Comparison of ENCODE assay signal across 8 cellular contexts in the genomic region with DNA sequence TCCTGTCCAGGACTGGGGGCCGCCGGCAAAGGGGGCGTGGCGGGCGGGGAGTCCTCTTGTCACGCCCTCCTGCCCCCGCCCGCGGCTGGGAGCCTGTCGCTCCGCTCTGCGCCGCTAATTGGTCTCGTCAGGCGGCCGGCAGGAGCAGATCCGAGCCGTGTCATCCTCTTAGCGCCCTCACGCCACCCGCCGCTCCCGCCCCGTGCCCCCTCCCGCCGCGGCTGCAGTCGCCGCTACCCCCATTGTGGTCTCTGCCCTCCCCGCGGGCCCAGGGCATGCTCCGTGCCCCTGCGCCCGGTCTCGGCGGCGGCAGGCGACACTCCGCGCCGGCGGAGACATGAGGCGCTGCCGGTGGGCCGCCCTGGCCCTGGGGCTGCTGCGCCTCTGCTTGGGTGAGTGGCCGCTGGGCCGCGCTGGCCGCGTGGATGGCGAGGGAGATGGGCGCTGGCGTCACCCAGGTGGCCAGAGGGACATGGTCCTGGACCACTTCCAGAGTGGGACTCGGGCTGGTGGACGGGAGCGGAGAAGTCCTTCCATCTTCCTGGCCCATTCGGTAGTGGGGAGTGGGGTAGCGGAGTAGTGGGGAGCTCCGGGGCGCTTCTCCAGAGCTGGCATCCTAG. TPM values are rescaled to one million over a fixed set of nuclear protein-coding genes. Genes with fewer than 3 reads are reported as not detected.
DNase-seq lines count a peak whose midpoint lies in the region; ATAC-seq and TF ChIP-seq lines count a peak whose summit lies in the region.

A gene (plus strand): TSS at position 114 of the 620 bp plus-strand sequence. CDS start 224 bp downstream, at position 338.

- ATAC-seq in GM21786 (IDR thresholded peaks at IDR 0.05; ENCODE audit: unreplicated experiment): peak; percentile 75
- peak; percentile 81 to 85 for ATAC-seq in activated T-cell treated with anti-CD3 and anti-CD28 coated beads, Interleukin-2, amount 50 U/mL, for 4 hours
- ATAC-seq in heart left ventricle: peak in 3 of 4 donors; percentile 27 to 73 (median 34)

- peak within 1 kb of the TSS; percentile 56 for H3K4me3 Mint-ChIP-seq in activated T-cell treated with anti-CD3 and anti-CD28 coated beads, Interleukin-2, amount 50 U/mL, for 4 hours

- intact Hi-C loops in heart left ventricle (cut with DNase I): loop anchor here in 1 of 10 donors (5.0 kb wide), 1 partner anchor 42 kb away; no protein-coding TSS in a partner anchor

- peaks cover 34% of the 10 kb centered on the region for H3K27me3 Mint-ChIP-seq in activated T-cell treated with anti-CD3 and anti-CD28 coated beads, Interleukin-2, amount 50 U/mL, for 4 hours (ENCODE audit: low read depth)

- TF ChIP-seq CTCF in GM10266 (IDR thresholded peaks at IDR 0.05; ENCODE audit: control insufficient read depth, insufficient read depth, low read depth, missing control alignments) (no peak), heart left ventricle (IDR thresholded peaks at IDR 0.05) (no peak)

- 0 to 3% (median 1%) methylated on average over 43 to 61 of the region's 61 CpGs for WGBS in heart left ventricle, 4 donors

- no peaks in the 10 kb centered on the region for H3K9me3 ChIP-seq in heart left ventricle

- no peak for TF ChIP-seq POLR2A in heart left ventricle (IDR thresholded peaks at IDR 0.05)

- H3K4me1 Mint-ChIP-seq in activated T-cell treated with anti-CD3 and anti-CD28 coated beads, Interleukin-2, amount 50 U/mL, for 4 hours (ENCODE audit: low read depth): peaks cover 20% of the 10 kb centered on the region

- no peaks in the 10 kb centered on the region for H3K9me3 Mint-ChIP-seq in activated T-cell treated with anti-CD3 and anti-CD28 coated beads, Interleukin-2, amount 50 U/mL, for 4 hours

- no peak within 1 kb of the TSS for H3K27ac ChIP-seq in heart left ventricle

- H3K4me3 ChIP-seq in heart left ventricle: peak within 1 kb of the TSS; percentile 28 to 56 (median 50)

- DNase-seq in GM10266 (ENCODE audit: extremely low spot score) (peak; percentile 77), NCI-H146 (lab: John Stamatoyannopoulos, UW) (peak; percentile 76), heart left ventricle (peak in 2 of 5 donors; percentile 21 to 39), retina (peak; percentile 70), NCI-H2029 treated with DMSO at 0.1 percent for 48 hours (lab: John Stamatoyannopoulos, UW) (no peak), NCI-H2081 treated with DMSO at 0.1 percent for 48 hours (lab: John Stamatoyannopoulos, UW) (no peak)
- DNase-seq in activated T-cell treated with anti-CD3 and anti-CD28 coated beads, Interleukin-2, amount 50 U/mL, for 4 hours: peak; percentile 23

- peaks cover 9 to 56% (median 23%) of the 10 kb centered on the region in 9 donors for H3K27me3 ChIP-seq in heart left ventricle

- H3K4me1 ChIP-seq in heart left ventricle: peaks cover 0 to 26% (median 8%) of the 10 kb centered on the region in 12 donors

- H3K36me3 ChIP-seq in heart left ventricle: no peaks in the 10 kb centered on the region

- H3K36me3 Mint-ChIP-seq in activated T-cell treated with anti-CD3 and anti-CD28 coated beads, Interleukin-2, amount 50 U/mL, for 4 hours (ENCODE audit: insufficient read depth): no peaks in the 10 kb centered on the region

RNA-seq across cellular contexts. Expression of the gene that starts here (rescaled TPM):
- 1 to 10 TPM in 1 of 3 donors, under 1 TPM in 2; 0.22 to 1.3 (median 0.28) TPM for total RNA-seq in activated T-cell treated with anti-CD3 and anti-CD28 coated beads, Interleukin-2, amount 50 U/mL, for 4 hours
- total RNA-seq in heart left ventricle: 1 to 10 TPM in 2 of 9 donors, under 1 TPM in 6, not detected in 1; 0.14 to 1.3 (median 0.43) TPM
- under 1 TPM; 0.07 to 0.11 TPM for polyA plus RNA-seq in heart left ventricle

Comparison
In these comparisons a context has a peak if more than half of its experiments do, and no peak if none do; other contexts are left out.
1. DNase-seq: peak in GM10266 (single experiment), NCI-H146 (single experiment), activated T-cell treated with anti-CD3 and anti-CD28 coated beads, Interleukin-2, amount 50 U/mL, for 4 hours (single experiment) and retina (single experiment); none in NCI-H2029 treated with DMSO at 0.1 percent for 48 hours (single experiment) and NCI-H2081 treated with DMSO at 0.1 percent for 48 hours (single experiment).
2. Peak in every context shown above with its lines, with median percentiles within 50 percentile points of each other: ATAC-seq.